ENCODE assay signal across 20 cellular contexts in the genomic region with DNA sequence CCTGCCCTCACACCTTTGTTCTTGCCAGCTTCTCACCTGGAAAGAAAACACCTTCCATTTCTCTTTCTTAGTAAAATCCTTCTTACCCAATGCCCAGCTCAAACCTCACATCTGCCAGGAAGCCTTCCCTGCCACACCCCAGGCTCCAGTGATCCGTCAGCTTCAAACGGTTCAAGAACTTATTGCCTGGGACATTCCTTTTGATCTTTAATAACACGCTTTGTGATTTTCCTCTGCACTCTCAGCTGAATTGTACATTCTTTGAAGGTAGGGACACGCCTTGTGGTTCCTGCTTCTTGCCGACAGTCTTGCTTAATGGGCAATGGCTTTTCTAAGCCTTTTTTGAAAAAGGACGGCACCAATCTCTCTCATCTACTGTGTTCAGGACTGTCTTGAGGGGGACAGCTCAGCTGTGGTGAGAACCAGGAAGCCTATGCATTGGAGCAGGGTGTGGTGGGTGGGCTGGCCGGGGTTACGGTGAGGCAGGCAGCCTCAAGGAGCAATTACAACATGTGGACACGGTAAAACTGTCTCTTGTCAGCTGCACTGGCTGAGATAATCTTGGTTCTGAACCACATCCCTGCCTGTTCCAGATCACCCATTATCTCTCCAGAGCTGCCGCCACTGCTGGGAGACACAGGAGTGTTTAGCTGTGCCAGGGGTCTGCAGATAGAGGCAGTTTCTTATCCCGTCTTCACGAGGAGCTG. TPM values are rescaled to one million over a fixed set of nuclear protein-coding genes. Genes with fewer than 3 reads are reported as not detected.
A peak's percentile ranks its signal among the peaks of the same experiment; 100 is the strongest.
DNase-seq lines count a peak whose midpoint lies in the region; ATAC-seq, FAIRE-seq and TF ChIP-seq lines count a peak whose summit lies in the region.
"Had no signal": no experiment of that assay in that cellular context is flagged by ENCODE, and none has a peak within 500 bp of the region (broad histone marks: within the 10 kb centered on the region; RNA-seq: fewer than 3 reads in every experiment).

No MANE protein-coding gene starts in this region.

- H3K4ac ChIP-seq in H1 (replicated peaks; ENCODE audit: insufficient read length, low read depth, low read length): no peak overlapping the region

- TF ChIP-seq RAD21 in H1 (IDR thresholded peaks at IDR 0.05 in 1 of 2, conservative IDR thresholded peaks at IDR 0.05 in 1 of 2; ENCODE audit: low read depth in 2 of 2, low read length in 2 of 2): no peak

- intact Hi-C loops in CD8-positive, alpha-beta T cell (cut with DNase I, micrococcal nuclease): no loop called here
- intact Hi-C loops in PC-9 (cut with micrococcal nuclease; ENCODE audit: unreplicated experiment): no loop called here
- intact Hi-C loops in left ventricle myocardium inferior (cut with micrococcal nuclease): no loop called here

- no peak overlapping the region for H2BK120ac ChIP-seq in H1 (replicated peaks; ENCODE audit: low read depth, low read length)

- ATAC-seq in CD8-positive, alpha-beta T cell: peak; percentile 20
- ATAC-seq in naive thymus-derived CD8-positive, alpha-beta T cell: peak; percentile 25 to 73
- no peak for ATAC-seq in GM21825 (IDR thresholded peaks at IDR 0.05; ENCODE audit: unreplicated experiment)
- ATAC-seq: body of pancreas, HepG2 had no signal

- no peaks in the 10 kb centered on the region for H3F3A ChIP-seq in PC-9 (ENCODE audit: insufficient read depth, low read depth)

- H4K8ac ChIP-seq in H1 (ENCODE audit: extremely low read depth, insufficient read depth, low read length): no peak overlapping the region

- no peak for TF ChIP-seq CTCF in CD8-positive, alpha-beta T cell (IDR thresholded peaks at IDR 0.05)
- no peak for TF ChIP-seq CTCF in PC-9 (conservative IDR thresholded peaks at IDR 0.05)
- no peak for TF ChIP-seq CTCF in H1 (IDR thresholded peaks at IDR 0.05; ENCODE audit: control extremely low read depth in 1 of 3, insufficient read depth in 1 of 3, low read depth in 1 of 3, low read length in 3 of 3)
- no peak for TF ChIP-seq CTCF in left ventricle myocardium inferior (IDR thresholded peaks at IDR 0.05; ENCODE audit: borderline replicate concordance)

- DNase-seq in CD8-positive, alpha-beta T cell: no peak
- DNase-seq in PC-9: peak in 1 of 2 experiments; percentile 62
- DNase-seq in H1 (ENCODE audit: low read depth in 1 of 2, low spot score in 2 of 2): no peak
- DNase-seq in naive thymus-derived CD8-positive, alpha-beta T cell: peak in 2 of 10 donors; percentile 13 to 19
- no peak for DNase-seq in DMS53 (lab: John Stamatoyannopoulos, UW)
- DNase-seq in left ventricle myocardium inferior: no peak
- no peak for DNase-seq in EL
- DNase-seq: activated CD4-positive, alpha-beta T cell treated with anti-CD3 and anti-CD28 coated beads for 4 hours; activated CD8-positive, alpha-beta memory T cell treated with anti-CD3 and anti-CD28 coated beads, Interleukin-2, amount 50 U/mL, for 48 hours; activated gamma-delta T cell treated with Interleukin-2 at 50 U/mL for 16 hours; body of pancreas; DMS 273 treated with DMSO at 0.1 percent for 48 hours; GM23248; NCI-H510A treated with DMSO at 0.1 percent for 48 hours; SIG-M5; stimulated activated CD4-positive, alpha-beta T cell treated with anti-CD3 and anti-CD28 coated beads, Interleukin-1b, Interleukin-23, amount 100 ng/mL, for 48 hours had no signal

- H2BK20ac ChIP-seq in H1 (ENCODE audit: low read length): peak overlapping the region; percentile 13; the same call in 1 of the 2 replicates

- no peak overlapping the region for H4K5ac ChIP-seq in H1 (ENCODE audit: insufficient read length, low read depth, low read length)

- H3K4me1 ChIP-seq in CD8-positive, alpha-beta T cell (ENCODE audit: insufficient read depth, low read length): peaks cover 18% of the 10 kb centered on the region
- H3K4me1 ChIP-seq in PC-9 (replicated peaks; ENCODE audit: insufficient read depth) (peaks cover 19% of the 10 kb centered on the region; the same call in 1 of the 2 replicates), H1 (replicated peaks in 1 of 4; ENCODE audit: control insufficient read depth in 3 of 4, insufficient read depth in 4 of 4, low read length in 3 of 4) (peaks cover 23 to 35% (median 25%) of the 10 kb centered on the region in 4 experiments), left ventricle myocardium inferior (no peaks in the 10 kb centered on the region)
- H3K4me1 ChIP-seq: body of pancreas had no signal

- H3K27me3 ChIP-seq in CD8-positive, alpha-beta T cell (ENCODE audit: insufficient read depth, low read length): no peaks in the 10 kb centered on the region
- H3K27me3 ChIP-seq in PC-9 (ENCODE audit: insufficient read depth, low read depth) (no peaks in the 10 kb centered on the region), H1 (replicated peaks in 1 of 4; ENCODE audit: control insufficient read depth in 3 of 4, extremely low read depth in 1 of 4, insufficient read depth in 3 of 4, low read length in 3 of 4) (peaks cover 0 to 17% (median 11%) of the 10 kb centered on the region in 4 experiments; a peak in 4 of 7 replicates), left ventricle myocardium inferior (ENCODE audit: low read depth) (peaks cover 32% of the 10 kb centered on the region)
- H3K27me3 ChIP-seq: body of pancreas had no signal

- TF ChIP-seq POLR2A in H1 (IDR thresholded peaks at IDR 0.05; ENCODE audit: control extremely low read depth in 1 of 2, low read depth in 2 of 2, low read length in 2 of 2): no peak

- H3K36me3 Mint-ChIP-seq in CD8-positive, alpha-beta T cell: no peaks in the 10 kb centered on the region
- no peaks in the 10 kb centered on the region for H3K36me3 Mint-ChIP-seq in naive thymus-derived CD8-positive, alpha-beta T cell

- no peak overlapping the region for H3K23ac ChIP-seq in H1 (ENCODE audit: insufficient read length)

- no peaks in the 10 kb centered on the region for H4K20me1 ChIP-seq in PC-9 (ENCODE audit: insufficient read depth)
- H4K20me1 ChIP-seq in H1 (replicated peaks in 1 of 2; ENCODE audit: control insufficient read depth in 1 of 2, insufficient read depth in 2 of 2, low read length in 2 of 2): no peaks in the 10 kb centered on the region

- H2AFZ ChIP-seq in PC-9 (no peak overlapping the region), H1 (ENCODE audit: low read length) (no peak overlapping the region)
- H2AFZ ChIP-seq: GM23248 had no signal

- peaks cover 12% of the 10 kb centered on the region for H3K27me3 Mint-ChIP-seq in CD8-positive, alpha-beta T cell (ENCODE audit: low read depth)
- H3K27me3 Mint-ChIP-seq in naive thymus-derived CD8-positive, alpha-beta T cell: peaks cover 0 to 12% (median 5%) of the 10 kb centered on the region in 5 donors

- CTCF ChIA-PET in CD8-positive, alpha-beta T cell (lab: Charles Lee): no interaction called here
- CTCF ChIA-PET in PC-9 (lab: Charles Lee) (no interaction called here), H1 (lab: Charles Lee; ENCODE audit: partially characterized antibody) (interaction anchor here (1.5 to 1.7 kb wide), 2 partner anchors 26 to 55 kb away, joined by 3 to 5 read pairs; no protein-coding TSS in a partner anchor)

- H3K4me3 ChIP-seq in CD8-positive, alpha-beta T cell (ENCODE audit: low read depth, low read length): no peak overlapping the region
- no peak overlapping the region for H3K4me3 ChIP-seq in PC-9
- no peak overlapping the region for H3K4me3 ChIP-seq in H1 (ENCODE audit: extremely low read depth in 1 of 4, insufficient read depth in 2 of 4, low read depth in 3 of 4, low read length in 4 of 4)
- H3K4me3 ChIP-seq in left ventricle myocardium inferior: no peak overlapping the region
- H3K4me3 ChIP-seq: body of pancreas, GM23248 had no signal

- H3K79me2 ChIP-seq in PC-9 (ENCODE audit: low read depth) (no peaks in the 10 kb centered on the region), H1 (ENCODE audit: control insufficient read depth in 1 of 2, insufficient read depth in 2 of 2, low read length in 2 of 2) (no peaks in the 10 kb centered on the region)

- H2BK5ac ChIP-seq in H1 (ENCODE audit: low read depth, low read length): no peak overlapping the region

- no peak overlapping the region for H3K14ac ChIP-seq in H1 (ENCODE audit: insufficient read length)

- no peaks in the 10 kb centered on the region for H3K9me3 Mint-ChIP-seq in CD8-positive, alpha-beta T cell
- H3K9me3 Mint-ChIP-seq in naive thymus-derived CD8-positive, alpha-beta T cell: no peaks in the 10 kb centered on the region

- no peak overlapping the region; the same call in 1 of the 2 replicates for H2BK15ac ChIP-seq in H1 (ENCODE audit: low read length)

- POLR2A ChIA-PET in CD8-positive, alpha-beta T cell (lab: Charles Lee): no interaction called here
- POLR2A ChIA-PET in PC-9 (lab: Charles Lee; ENCODE audit: unreplicated experiment): interaction anchor here (0.9 kb wide), 1 partner anchor 42 kb away, joined by 5 read pairs; no protein-coding TSS in a partner anchor
- POLR2A ChIA-PET in H1 (lab: Charles Lee; ENCODE audit: partially characterized antibody): interaction anchor here (1.3 to 1.5 kb wide), 2 partner anchors 17 to 24 kb away, joined by 3 to 6 read pairs; no protein-coding TSS in a partner anchor
- POLR2A ChIA-PET in naive thymus-derived CD8-positive, alpha-beta T cell (lab: Charles Lee): no interaction called here

- no TSS peak for BruUV-seq in PC-9 (replicated peaks; lab: Mats Ljungman, UMichigan)

- peaks cover 20% of the 10 kb centered on the region for H3K4me1 Mint-ChIP-seq in CD8-positive, alpha-beta T cell (ENCODE audit: low read depth)
- H3K4me1 Mint-ChIP-seq in naive thymus-derived CD8-positive, alpha-beta T cell: peaks cover 14 to 37% (median 26%) of the 10 kb centered on the region in 4 donors

- no peak overlapping the region for H3K27ac ChIP-seq in CD8-positive, alpha-beta T cell (ENCODE audit: low read depth, low read length)
- no peak overlapping the region for H3K27ac ChIP-seq in PC-9
- H3K27ac ChIP-seq in H1 (ENCODE audit: low read depth, low read length): no peak overlapping the region
- H3K27ac ChIP-seq in left ventricle myocardium inferior (replicated peaks): no peak overlapping the region
- H3K27ac ChIP-seq: body of pancreas, epithelial cell of prostate, GM23248, neutrophil had no signal

- no peak for TF ChIP-seq EP300 in H1 (IDR thresholded peaks at IDR 0.05; ENCODE audit: borderline replicate concordance in 1 of 2, low read depth in 2 of 2, low read length in 2 of 2)

- H3K79me1 ChIP-seq in H1 (ENCODE audit: low read depth, low read length): no peaks in the 10 kb centered on the region; the same call in 1 of the 2 replicates

- H3K36me3 ChIP-seq in CD8-positive, alpha-beta T cell (ENCODE audit: insufficient read depth, low read length): no peaks in the 10 kb centered on the region
- H3K36me3 ChIP-seq in PC-9 (ENCODE audit: low read depth) (no peaks in the 10 kb centered on the region), H1 (ENCODE audit: control insufficient read depth in 2 of 4, insufficient read depth in 4 of 4, low read length in 3 of 4) (no peaks in the 10 kb centered on the region), left ventricle myocardium inferior (no peaks in the 10 kb centered on the region)
- H3K36me3 ChIP-seq: neutrophil had no signal

- no peak for FAIRE-seq in H1 (lab: Jason Lieb, UNC)
- FAIRE-seq: HepG2 had no signal

- WGBS in H1 (ENCODE audit: extremely low coverage in 1 of 2, insufficient coverage in 1 of 2, insufficient read length in 1 of 2, insufficient replicate concordance in 2 of 2, low coverage in 1 of 2, low lambda C conversion rate in 2 of 2, missing lambda C conversion rate in 1 of 2), 2 experiments: 90% methylated on average over 12 of the region's 12 CpGs; no CpG with 5 or more reads in 1 of the 2 experiments

- no peak overlapping the region for H3K9ac ChIP-seq in H1 (replicated peaks in 1 of 4; ENCODE audit: extremely low read depth in 1 of 4, low read depth in 3 of 4, low read length in 3 of 4)
- H3K9ac ChIP-seq: GM23248 had no signal

- no peak overlapping the region for H3K18ac ChIP-seq in H1 (ENCODE audit: extremely low read depth, low read length)

- H3K9me3 ChIP-seq in CD8-positive, alpha-beta T cell (ENCODE audit: low read length): no peaks in the 10 kb centered on the region
- H3K9me3 ChIP-seq in PC-9 (ENCODE audit: insufficient read depth, low read depth) (no peaks in the 10 kb centered on the region), H1 (ENCODE audit: insufficient read depth in 2 of 2, low read depth in 1 of 2, low read length in 1 of 2) (no peaks in the 10 kb centered on the region), left ventricle myocardium inferior (replicated peaks) (no peaks in the 10 kb centered on the region)
- H3K9me3 ChIP-seq: body of pancreas, neutrophil had no signal

- H3K9me2 ChIP-seq in PC-9 (ENCODE audit: insufficient read depth): no peaks in the 10 kb centered on the region

- no peak overlapping the region for H3K56ac ChIP-seq in H1 (replicated peaks; ENCODE audit: insufficient read length, low read depth, low read length)

- no peak overlapping the region for H3K27ac Mint-ChIP-seq in CD8-positive, alpha-beta T cell
- peak overlapping the region in 8 of 10 donors; percentile 1 to 73 (median 44) for H3K27ac Mint-ChIP-seq in naive thymus-derived CD8-positive, alpha-beta T cell

- peak overlapping the region; percentile 32; the same call in 1 of the 2 replicates for H2BK12ac ChIP-seq in H1 (ENCODE audit: low read depth, low read length)

- H3K4me2 ChIP-seq in PC-9 (peak overlapping the region; percentile 24), H1 (ENCODE audit: insufficient read depth in 1 of 2, low read depth in 2 of 2, low read length in 2 of 2) (no peak overlapping the region)

- H3K4me3 Mint-ChIP-seq in CD8-positive, alpha-beta T cell: peak overlapping the region; percentile 63
- peak overlapping the region; percentile 38 to 85 (median 70) for H3K4me3 Mint-ChIP-seq in naive thymus-derived CD8-positive, alpha-beta T cell

- no peak overlapping the region for H4K91ac ChIP-seq in H1 (replicated peaks; ENCODE audit: insufficient read length, low read length)

- no peak overlapping the region for H2AK5ac ChIP-seq in H1 (ENCODE audit: low read depth, low read length)

- peaks cover 3% of the 10 kb centered on the region for H3K23me2 ChIP-seq in H1 (ENCODE audit: low read depth, low read length)

RNA-seq across cellular contexts. Expression of a gene that starts 46.1 kb away (rescaled TPM):
- total RNA-seq in CD8-positive, alpha-beta T cell: 1 to 10 TPM; 4.1 to 4.2 TPM
- 24.7 and 31.3 TPM in 2 replicates for total RNA-seq in PC-9 (2021)
- total RNA-seq in H1 (2021; fragmentation: NEBNext Ultra II Directional; extraction: Animal tissue kit (Norgen Biotek cat#: 25700)): 16.2 and 17.1 TPM in 2 replicates
- 8.4 and 22.7 TPM in 2 replicates for polyA plus RNA-seq in H1 (2011; rRNA removed)
- polyA plus RNA-seq in H1 (2011; cell fraction: cytosol; rRNA removed): 15.1 TPM
- polyA plus RNA-seq in H1 (2011; cell fraction: nucleus; rRNA removed): 8.8 TPM
- 17.3 to 22.2 TPM (median 19.5 TPM) in 4 replicates for polyA plus RNA-seq in H1 (2012, experiment 1 of 2)
- polyA plus RNA-seq in H1 (2012, experiment 2 of 2): 3.2 TPM
- polyA plus RNA-seq in H1 (2013, experiment 1 of 2): 10.6 TPM
- 10.5 TPM for polyA plus RNA-seq in H1 (2013, experiment 2 of 2)
- 23.8 and 45.2 TPM in 2 replicates for polyA minus RNA-seq in H1 (2011; rRNA and poly(A)+ RNA removed)
- 13.1 TPM for polyA minus RNA-seq in H1 (2011; cell fraction: cytosol; rRNA and poly(A)+ RNA removed)
- 22.8 TPM for polyA minus RNA-seq in H1 (2011; cell fraction: nucleus; rRNA and poly(A)+ RNA removed)
- total RNA-seq in naive thymus-derived CD8-positive, alpha-beta T cell: 1 to 10 TPM; 5.8 to 8.0 TPM
- polyA plus RNA-seq in naive thymus-derived CD8-positive, alpha-beta T cell: 1 to 10 TPM; 5.2 to 8.3 (median 5.7) TPM
- 7.8 TPM for total RNA-seq in left ventricle myocardium inferior

Comparison
In these comparisons a context has a peak if more than half of its experiments do, and no peak if none do; other contexts are left out.
1. POLR2A ChIA-PET loops: an anchor here in PC-9 (0.9 kb wide) and H1 (1.3 to 1.5 kb wide); none called in CD8-positive, alpha-beta T cell and naive thymus-derived CD8-positive, alpha-beta T cell.